ENCODE assay signal across 28 cellular contexts in the genomic region with DNA sequence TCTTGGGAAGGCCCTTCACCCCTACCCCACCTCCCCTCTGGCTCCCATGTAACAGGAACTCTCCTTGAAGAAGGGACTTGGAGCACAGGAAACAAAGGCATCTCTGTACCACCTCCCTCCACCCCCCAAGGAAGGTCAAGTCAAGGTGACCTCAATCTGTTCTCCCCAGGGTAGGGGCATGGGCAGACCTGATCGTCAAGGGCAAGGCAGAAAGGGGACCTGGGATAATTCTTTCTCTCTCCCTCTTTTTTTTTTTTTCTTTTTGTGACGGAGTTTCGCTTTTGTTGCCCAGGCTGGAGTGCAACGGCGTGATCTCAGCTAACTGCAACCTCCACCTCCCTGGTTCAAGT. TPM values are rescaled to one million over a fixed set of nuclear protein-coding genes. Genes with fewer than 3 reads are reported as not detected.
DNase-seq lines count a peak whose midpoint lies in the region; ATAC-seq, FAIRE-seq and TF ChIP-seq lines count a peak whose summit lies in the region.
"Had no signal": no experiment of that assay in that cellular context is flagged by ENCODE, and none has a peak within 500 bp of the region (broad histone marks: within the 10 kb centered on the region; RNA-seq: fewer than 3 reads in every experiment).

No MANE protein-coding gene starts in this region.

- CTCF ChIA-PET in Calu3 (lab: Charles Lee): interaction anchor here (0.6 kb wide), 1 partner anchor 352 kb away, joined by 4 read pairs; no protein-coding TSS in a partner anchor
- CTCF ChIA-PET in CD8-positive, alpha-beta T cell (lab: Charles Lee): interaction anchor here (1.0 to 1.5 kb wide), 2 partner anchors 28 to 62 kb away, joined by 3 to 6 read pairs; no protein-coding TSS in a partner anchor

- no peaks in the 10 kb centered on the region for H3K27me3 Mint-ChIP-seq in activated T-cell treated with anti-CD3 and anti-CD28 coated beads, Interleukin-2, amount 50 U/mL, for 24 hours
- H3K27me3 Mint-ChIP-seq in Calu3 (ENCODE audit: unreplicated experiment): peaks cover 16% of the 10 kb centered on the region
- no peaks in the 10 kb centered on the region for H3K27me3 Mint-ChIP-seq in CD8-positive, alpha-beta T cell (ENCODE audit: low read depth)
- H3K27me3 Mint-ChIP-seq: B cell; IgD-negative memory B cell; naive thymus-derived CD4-positive, alpha-beta T cell; stimulated activated naive CD8-positive, alpha-beta T cell treated with anti-CD3 and anti-CD28 coated beads, Interleukin-15, amount 100 ng/mL, for 72 hours had no signal

- TF ChIP-seq CTCF in kidney (IDR thresholded peaks at IDR 0.05; ENCODE audit: borderline replicate concordance, extremely low read depth, insufficient read depth) (no peak), Calu3 (IDR thresholded peaks at IDR 0.05; ENCODE audit: unreplicated experiment) (no peak)
- TF ChIP-seq CTCF in CD8-positive, alpha-beta T cell (IDR thresholded peaks at IDR 0.05): no peak

- DNase-seq in activated T-cell treated with anti-CD3 and anti-CD28 coated beads, Interleukin-2, amount 50 U/mL, for 24 hours: no peak
- DNase-seq in activated T-cell treated with anti-CD3 and anti-CD28 coated beads, Interleukin-2, amount 50 U/mL, for 1 hour: no peak
- DNase-seq in SK-MEL-5 (ENCODE audit: low read depth, low spot score) (peak; percentile 49), kidney (peak; percentile 7), Calu3 (no peak), Kasumi-1 (lab: John Stamatoyannopoulos, UW) (no peak)
- no peak for DNase-seq in CD8-positive, alpha-beta T cell
- DNase-seq: hypothalamus; immature natural killer cell; left ventricle myocardium superior; MG63; midbrain; naive thymus-derived CD4-positive, alpha-beta T cell; NCI-H1417; NCI-H2029 treated with DMSO at 0.1 percent for 48 hours; NCI-H345; occipital lobe; small intestine; transverse colon had no signal

- H3K9me3 Mint-ChIP-seq in activated T-cell treated with anti-CD3 and anti-CD28 coated beads, Interleukin-2, amount 50 U/mL, for 24 hours: no peaks in the 10 kb centered on the region
- H3K9me3 Mint-ChIP-seq in Calu3 (ENCODE audit: low read depth, unreplicated experiment): no peaks in the 10 kb centered on the region
- no peaks in the 10 kb centered on the region for H3K9me3 Mint-ChIP-seq in CD8-positive, alpha-beta T cell
- H3K9me3 Mint-ChIP-seq: IgD-negative memory B cell; immature natural killer cell; naive thymus-derived CD4-positive, alpha-beta T cell; stimulated activated naive CD8-positive, alpha-beta T cell treated with anti-CD3 and anti-CD28 coated beads, Interleukin-15, amount 100 ng/mL, for 72 hours had no signal

- intact Hi-C loops in kidney (cut with DNase I): no loop called here
- intact Hi-C loops in Calu3 (cut with micrococcal nuclease; ENCODE audit: unreplicated experiment): no loop called here
- intact Hi-C loops in CD8-positive, alpha-beta T cell (cut with DNase I, micrococcal nuclease): no loop called here

- no peak overlapping the region for H3K4me3 Mint-ChIP-seq in activated T-cell treated with anti-CD3 and anti-CD28 coated beads, Interleukin-2, amount 50 U/mL, for 24 hours
- no peak overlapping the region for H3K4me3 Mint-ChIP-seq in Calu3 (ENCODE audit: low read depth, unreplicated experiment)
- H3K4me3 Mint-ChIP-seq in CD8-positive, alpha-beta T cell: no peak overlapping the region
- H3K4me3 Mint-ChIP-seq: B cell; brain; IgD-negative memory B cell; immature natural killer cell; naive thymus-derived CD4-positive, alpha-beta T cell; stimulated activated naive CD8-positive, alpha-beta T cell treated with anti-CD3 and anti-CD28 coated beads, Interleukin-15, amount 100 ng/mL, for 72 hours had no signal

- peaks cover 59% of the 10 kb centered on the region for H3K36me3 Mint-ChIP-seq in activated T-cell treated with anti-CD3 and anti-CD28 coated beads, Interleukin-2, amount 50 U/mL, for 24 hours (ENCODE audit: low read depth)
- H3K36me3 Mint-ChIP-seq in Calu3 (ENCODE audit: insufficient read depth, unreplicated experiment): peaks cover 8% of the 10 kb centered on the region
- peaks cover 6% of the 10 kb centered on the region for H3K36me3 Mint-ChIP-seq in CD8-positive, alpha-beta T cell
- H3K36me3 Mint-ChIP-seq: brain; immature natural killer cell; naive thymus-derived CD4-positive, alpha-beta T cell had no signal

- H3K4me3 ChIP-seq in kidney (ENCODE audit: low read length in 2 of 2) (no peak overlapping the region), subcutaneous abdominal adipose tissue (ENCODE audit: low read depth in 1 of 5, low read length in 5 of 5) (no peak overlapping the region)
- no peak overlapping the region for H3K4me3 ChIP-seq in CD8-positive, alpha-beta T cell (ENCODE audit: low read depth, low read length)
- H3K4me3 ChIP-seq: HAP-1, MG63, SJSA1, transverse colon had no signal

- peaks cover 5 to 17% of the 10 kb centered on the region in 2 donors for H3K4me1 ChIP-seq in kidney (ENCODE audit: control insufficient read depth in 1 of 2, insufficient read depth in 1 of 2, low read depth in 1 of 2, low read length in 2 of 2)
- H3K4me1 ChIP-seq in subcutaneous abdominal adipose tissue (ENCODE audit: control insufficient read depth in 5 of 5, insufficient read depth in 5 of 5, low read length in 5 of 5): peaks cover 6 to 33% (median 29%) of the 10 kb centered on the region in 5 donors
- H3K4me1 ChIP-seq in CD8-positive, alpha-beta T cell (ENCODE audit: insufficient read depth, low read length): peaks cover 19% of the 10 kb centered on the region

- H3K9ac ChIP-seq in kidney (ENCODE audit: low read length in 2 of 2) (no peak overlapping the region), subcutaneous abdominal adipose tissue (ENCODE audit: low read length in 5 of 5) (no peak overlapping the region)

- FAIRE-seq in kidney (lab: Jason Lieb, UNC): no peak
- FAIRE-seq: endothelial cell of umbilical vein, RCC 7860, small intestine had no signal

- no TSS peak for BruUV-seq in Calu3 (replicated peaks; lab: Mats Ljungman, UMichigan)

- H3K27me3 ChIP-seq in subcutaneous abdominal adipose tissue (ENCODE audit: control insufficient read depth in 5 of 5, insufficient read depth in 4 of 5, low read length in 5 of 5): no peaks in the 10 kb centered on the region
- H3K27me3 ChIP-seq in CD8-positive, alpha-beta T cell (ENCODE audit: insufficient read depth, low read length): no peaks in the 10 kb centered on the region
- H3K27me3 ChIP-seq: MG63, SJSA1, transverse colon had no signal

- no peak for ATAC-seq in CD8-positive, alpha-beta T cell
- ATAC-seq: left ventricle myocardium superior; naive thymus-derived CD4-positive, alpha-beta T cell; stimulated activated naive CD8-positive, alpha-beta T cell treated with anti-CD3 and anti-CD28 coated beads, Interleukin-15, amount 100 ng/mL, for 72 hours had no signal

- peak overlapping the region; percentile 33 for H3K27ac Mint-ChIP-seq in activated T-cell treated with anti-CD3 and anti-CD28 coated beads, Interleukin-2, amount 50 U/mL, for 24 hours
- H3K27ac Mint-ChIP-seq in Calu3 (ENCODE audit: unreplicated experiment): no peak overlapping the region
- H3K27ac Mint-ChIP-seq in CD8-positive, alpha-beta T cell: no peak overlapping the region
- H3K27ac Mint-ChIP-seq: B cell; brain; IgD-negative memory B cell; immature natural killer cell; stimulated activated naive CD8-positive, alpha-beta T cell treated with anti-CD3 and anti-CD28 coated beads, Interleukin-15, amount 100 ng/mL, for 72 hours had no signal

- peaks cover 53% of the 10 kb centered on the region for H3K4me1 Mint-ChIP-seq in activated T-cell treated with anti-CD3 and anti-CD28 coated beads, Interleukin-2, amount 50 U/mL, for 24 hours (ENCODE audit: low read depth)
- H3K4me1 Mint-ChIP-seq in Calu3 (ENCODE audit: low read depth, unreplicated experiment): no peaks in the 10 kb centered on the region
- H3K4me1 Mint-ChIP-seq in CD8-positive, alpha-beta T cell (ENCODE audit: low read depth): peaks cover 32% of the 10 kb centered on the region

- H3K9me3 ChIP-seq in kidney (ENCODE audit: control insufficient read depth in 1 of 2, low read length in 2 of 2) (no peaks in the 10 kb centered on the region), subcutaneous abdominal adipose tissue (ENCODE audit: control insufficient read depth in 5 of 5, low read length in 5 of 5) (no peaks in the 10 kb centered on the region)
- H3K9me3 ChIP-seq in CD8-positive, alpha-beta T cell (ENCODE audit: low read length): no peaks in the 10 kb centered on the region
- H3K9me3 ChIP-seq: HAP-1, MG63, SJSA1, transverse colon had no signal

- POLR2A ChIA-PET in CD8-positive, alpha-beta T cell (lab: Charles Lee): no interaction called here

- in situ Hi-C loops in SK-MEL-5 (cut with HindIII; ENCODE audit: low pct_unique_long_range_greater_than_20kb, low sequenced_read_pairs): no loop called here

- no peak overlapping the region for H3K27ac ChIP-seq in kidney (ENCODE audit: low read depth in 2 of 2, low read length in 2 of 2)
- peak overlapping the region; percentile 16 for H3K27ac ChIP-seq in subcutaneous abdominal adipose tissue (ENCODE audit: low read depth, low read length)
- no peak overlapping the region for H3K27ac ChIP-seq in CD8-positive, alpha-beta T cell (ENCODE audit: low read depth, low read length)
- H3K27ac ChIP-seq: SJSA1, transverse colon had no signal

- H3K36me3 ChIP-seq in kidney (ENCODE audit: control insufficient read depth in 1 of 2, insufficient read depth in 2 of 2, low read length in 2 of 2) (no peaks in the 10 kb centered on the region), subcutaneous abdominal adipose tissue (ENCODE audit: control insufficient read depth in 5 of 5, insufficient read depth in 5 of 5, low read length in 5 of 5) (no peaks in the 10 kb centered on the region)
- H3K36me3 ChIP-seq in CD8-positive, alpha-beta T cell (ENCODE audit: insufficient read depth, low read length): no peaks in the 10 kb centered on the region
- H3K36me3 ChIP-seq: HAP-1, MG63, SJSA1, transverse colon had no signal

RNA-seq across cellular contexts. Expression of a gene that starts 4.3 kb away (rescaled TPM):
- total RNA-seq in SK-MEL-5 (2014; rRNA removed; shearing (Covaris generic)): 2.9 and 3.5 TPM in 2 replicates
- 1.7 and 2.5 TPM in 2 replicates for polyA plus RNA-seq in SK-MEL-5 (2015; cell fraction: cytosol; rRNA removed)
- polyA plus RNA-seq in SK-MEL-5 (2015; cell fraction: nucleus; rRNA removed): 3.1 and 4.1 TPM in 2 replicates
- total RNA-seq in kidney: 47.9 TPM
- polyA plus RNA-seq in kidney (ENCODE audit: insufficient read depth, low read depth, low replicate concordance): 11.5 TPM
- 3.1 and 3.9 TPM in 2 replicates for total RNA-seq in Calu3 (2022)
- total RNA-seq in CD8-positive, alpha-beta T cell: 100 to 1,000 TPM; 300 to 319 TPM

RNA-seq across cellular contexts. Expression of a gene that starts 7.8 kb away (rescaled TPM):
- 33.4 and 37.2 TPM in 2 replicates for total RNA-seq in SK-MEL-5 (2014; rRNA removed; shearing (Covaris generic))
- 42.9 and 48.2 TPM in 2 replicates for polyA plus RNA-seq in SK-MEL-5 (2015; cell fraction: cytosol; rRNA removed)
- polyA plus RNA-seq in SK-MEL-5 (2015; cell fraction: nucleus; rRNA removed): 87.6 and 95.2 TPM in 2 replicates
- total RNA-seq in kidney (68.0 TPM), Calu3 (2022) (45.4 and 45.8 TPM in 2 replicates)
- polyA plus RNA-seq in kidney (ENCODE audit: insufficient read depth, low read depth, low replicate concordance): 20.4 TPM
- total RNA-seq in CD8-positive, alpha-beta T cell: 10 to 100 TPM; 85.2 to 85.5 TPM

Comparison
In these comparisons a context has a peak if more than half of its experiments do, and no peak if none do; other contexts are left out.
1. DNase-seq: peak in SK-MEL-5 (single experiment) and kidney (single experiment); none in activated T-cell treated with anti-CD3 and anti-CD28 coated beads, Interleukin-2, amount 50 U/mL, for 24 hours (single experiment), activated T-cell treated with anti-CD3 and anti-CD28 coated beads, Interleukin-2, amount 50 U/mL, for 1 hour (single experiment), Calu3 (single experiment), CD8-positive, alpha-beta T cell (0 of 7) and Kasumi-1 (0 of 2).
2. RNA of a gene that starts 4.3 kb away (total RNA-seq): 300 to 319 TPM in CD8-positive, alpha-beta T cell and 47.9 TPM in kidney (single experiment); 2.9 to 3.5 TPM in SK-MEL-5 and 3.1 to 3.9 TPM in Calu3; every median in the first group is over 10 times any median in the second.